8 cellular contexts compared by ENCODE assay signal in the genomic region with DNA sequence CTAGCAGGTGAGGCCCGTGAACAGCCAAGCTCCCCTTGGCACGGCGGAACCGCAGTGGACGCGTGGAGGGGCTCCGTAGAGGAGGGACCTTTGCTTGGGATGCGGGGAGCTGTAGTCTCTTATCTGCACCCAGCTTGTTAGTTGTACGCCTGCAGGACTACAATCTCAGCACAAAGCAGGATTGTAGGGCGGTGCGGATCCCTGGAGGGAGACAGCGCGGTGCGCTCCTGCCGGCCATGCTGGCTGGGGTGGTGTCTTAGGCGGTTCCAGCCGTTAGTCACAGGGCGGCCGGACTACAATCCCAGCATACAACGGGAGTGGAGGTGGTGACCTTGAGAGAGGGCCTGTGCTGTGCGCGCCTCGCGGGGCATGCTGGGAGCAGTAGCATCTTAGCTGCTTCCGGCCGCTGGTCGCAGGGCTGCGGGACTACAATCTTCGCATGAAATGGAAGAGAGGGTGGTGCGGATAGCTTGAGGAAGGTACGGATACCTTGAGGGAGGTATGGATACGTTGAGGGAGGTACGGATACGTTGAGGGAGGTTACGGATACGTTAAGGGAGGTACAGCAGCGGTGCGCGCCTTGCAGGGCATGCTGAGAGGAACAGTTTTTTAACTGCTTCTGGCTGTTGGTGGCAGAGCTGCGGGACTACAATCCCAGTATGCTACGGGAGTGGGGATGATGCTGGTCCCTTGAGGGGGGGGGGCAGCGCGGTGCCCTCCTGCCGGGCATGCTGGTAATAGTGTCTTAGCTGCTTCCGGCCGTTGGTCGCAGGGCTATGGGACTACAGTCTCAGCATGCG.
DNase-seq lines count a peak whose midpoint lies in the region; ATAC-seq and TF ChIP-seq lines count a peak whose summit lies in the region.

No MANE protein-coding gene starts in this region.

- DNase-seq in AG08396 (ENCODE audit: low spot score) (peak; percentile 93), NCI-H226 (peak; percentile 96), cerebellar cortex (ENCODE audit: low spot score) (peak; percentile 96), islet precursor cell (peak; percentile 97)
- DNase-seq in activated CD4-positive, CD25-positive, alpha-beta regulatory T cell treated with anti-CD3 and anti-CD28 coated beads, Interleukin-2, amount 50 U/mL, for 16 hours (ENCODE audit: low read depth, low spot score) = peak; percentile 85
- DNase-seq in stimulated activated CD4-positive, alpha-beta T cell treated with anti-CD3 and anti-CD28 coated beads, Interleukin-12 subunit alpha, Interleukin-12 subunit beta, amount 100 ng/mL, for 4 hours = peak; percentile 88

- in situ Hi-C loops in GM18951 (cut with MboI; ENCODE audit: low sequenced_read_pairs, unreplicated experiment) = loop anchor here (25.0 kb wide), 1 partner anchor 1918 kb away; a partner anchor contains a TSS

- peak; percentile 91 for ATAC-seq in HG03175 (IDR thresholded peaks at IDR 0.05; ENCODE audit: unreplicated experiment)

- peak; percentile 75 for TF ChIP-seq POLR2A in GM18951 (IDR thresholded peaks at IDR 0.05; ENCODE audit: extremely low read depth, insufficient read depth, insufficient read length)

Comparison
In these comparisons a context has a peak if more than half of its experiments do, and no peak if none do; other contexts are left out.
1. Peak in every context shown above with its lines: DNase-seq and ATAC-seq.